ENCODE assay signal across 9 cellular contexts in the genomic region with DNA sequence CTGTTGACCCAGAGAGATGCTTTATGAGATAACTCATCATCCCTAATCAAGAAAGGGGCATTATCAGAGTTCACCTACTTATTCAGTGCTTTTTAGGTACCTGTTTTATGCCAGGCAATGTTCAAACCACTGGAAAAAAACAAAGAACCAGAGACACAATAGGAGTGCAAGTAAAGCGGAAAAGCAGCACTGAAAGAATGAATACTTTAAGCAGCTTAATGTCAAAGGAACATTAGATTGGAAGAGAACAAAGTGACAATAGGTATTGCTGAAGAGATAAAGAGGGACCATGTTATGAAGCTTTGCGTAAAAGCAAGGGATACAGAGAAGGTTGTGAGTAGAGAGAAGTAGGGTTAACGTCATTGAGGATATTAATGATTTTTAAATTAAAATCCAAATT. TPM values are rescaled to one million over a fixed set of nuclear protein-coding genes. Genes with fewer than 3 reads are reported as not detected.
"Had no signal": no experiment of that assay in that cellular context is flagged by ENCODE, and none has a peak within 500 bp of the region (broad histone marks: within the 10 kb centered on the region; RNA-seq: fewer than 3 reads in every experiment).

No MANE protein-coding gene starts in this region.

- FAIRE-seq: G401.6, GM12878, GM12891, GM12892, GM18507, GM19239 had no signal

- ATAC-seq: GM12878 had no signal

- H3K4me3 ChIP-seq: GM12878 had no signal

- DNase-seq: GDM1, GF-D8 had no signal

RNA-seq across cellular contexts. Expression of a gene that starts 11.3 kb away (rescaled TPM):
- total RNA-seq: G401 had no signal
